Comparison of ENCODE assay signal across 3 cellular contexts in genomic region chr1:75810113-75810512, GRCh38. TPM values are rescaled to one million over a fixed set of nuclear protein-coding genes. Genes with fewer than 3 reads are reported as not detected.
"Had no signal": no experiment of that assay in that cellular context is flagged by ENCODE, and none has a peak within 500 bp of the region (broad histone marks: within the 10 kb centered on the region; RNA-seq: fewer than 3 reads in every experiment).

No MANE protein-coding gene starts in this region.

RNA-seq across cellular contexts. Expression of gene MSH4, which starts 13.4 kb away (rescaled TPM):
- total RNA-seq: mesenteric fat pad had no signal
- polyA plus RNA-seq: immature natural killer cell, liver had no signal
